In genomic region chr1:40929145-40929544, GRCh38 we compare ENCODE assay signal across 19 cellular contexts. TPM values are rescaled to one million over a fixed set of nuclear protein-coding genes. Genes with fewer than 3 reads are reported as not detected.
DNase-seq lines count a peak whose midpoint lies in the region; ATAC-seq, FAIRE-seq and TF ChIP-seq lines count a peak whose summit lies in the region.
"Had no signal": no experiment of that assay in that cellular context is flagged by ENCODE, and none has a peak within 500 bp of the region (broad histone marks: within the 10 kb centered on the region; RNA-seq: fewer than 3 reads in every experiment).

No MANE protein-coding gene starts in this region.

- BruUV-seq in IMR-90 (replicated peaks; lab: Mats Ljungman, UMichigan) (no TSS peak), K562 (replicated peaks; lab: Mats Ljungman, UMichigan) (TSS peak; percentile 72)

- H4K5ac ChIP-seq in IMR-90 (ENCODE audit: low read depth, low read length) = no peak overlapping the region

- H4K91ac ChIP-seq in IMR-90 (ENCODE audit: insufficient read depth, low read depth, low read length) (no peak overlapping the region), trophoblast cell (ENCODE audit: low read depth, low read length) (no peak overlapping the region)

- H3K9me3 Mint-ChIP-seq in mesothelial cell of epicardium = no peaks in the 10 kb centered on the region
- H3K9me3 Mint-ChIP-seq: CD8-positive, alpha-beta memory T cell; HFFc6 had no signal

- no peak overlapping the region for H2BK5ac ChIP-seq in IMR-90 (ENCODE audit: low read depth, low read length, poor library complexity, severe bottlenecking)
- no peak overlapping the region for H2BK5ac ChIP-seq in trophoblast cell (ENCODE audit: low read depth, low read length, poor library complexity)

- CTCF ChIA-PET in IMR-90 (lab: Yijun Ruan, JAX) (no interaction called here), K562 (lab: Yijun Ruan, JAX; ENCODE audit: low intra/inter-chr PET ratio) (no interaction called here)

- H3K27ac ChIP-seq in IMR-90 (ENCODE audit: insufficient read depth, low read length) = no peak overlapping the region
- no peak overlapping the region for H3K27ac ChIP-seq in K562 (ENCODE audit: extremely low read depth, low read depth, low read length)
- H3K27ac ChIP-seq in psoas muscle = no peak overlapping the region
- no peak overlapping the region for H3K27ac ChIP-seq in trophoblast cell (ENCODE audit: low read depth, low read length)
- H3K27ac ChIP-seq: HL-60 had no signal

- dilution Hi-C loops in IMR-90 (cut with HindIII; ENCODE audit: low sequenced_read_pairs, unreplicated experiment) = no loop called here

- H2AFZ ChIP-seq in IMR-90 (replicated peaks; ENCODE audit: low read length, poor library complexity) = no peak overlapping the region
- no peak overlapping the region for H2AFZ ChIP-seq in K562 (ENCODE audit: low read depth, low read length)
- no peak overlapping the region for H2AFZ ChIP-seq in trophoblast cell (ENCODE audit: insufficient read depth, low read length, poor library complexity)

- no peak for FAIRE-seq in K562 (lab: Jason Lieb, UNC)
- FAIRE-seq: G401.6, H54 had no signal

- peaks cover 14% of the 10 kb centered on the region for H3K4me1 Mint-ChIP-seq in mesothelial cell of epicardium
- H3K4me1 Mint-ChIP-seq: CD8-positive, alpha-beta memory T cell had no signal

- H2AK5ac ChIP-seq in IMR-90 (ENCODE audit: low read depth, low read length) (no peak overlapping the region), trophoblast cell (ENCODE audit: low read length) (no peak overlapping the region)

- no peak overlapping the region for H3K27ac Mint-ChIP-seq in mesothelial cell of epicardium
- H3K27ac Mint-ChIP-seq: CD8-positive, alpha-beta memory T cell; HFFc6 had no signal

- no peak for TF ChIP-seq RAD21 in IMR-90 (IDR thresholded peaks at IDR 0.05; ENCODE audit: low read length)
- TF ChIP-seq RAD21 in K562 (CRISPR knock-in tag; conservative IDR thresholded peaks at IDR 0.05 in 1 of 2, IDR thresholded peaks at IDR 0.05 in 1 of 2) = no peak

- intact Hi-C loops in IMR-90 (cut with micrococcal nuclease) (no loop called here), K562 (cut with micrococcal nuclease) (no loop called here), psoas muscle (cut with DNase I) (no loop called here)

- H3K23ac ChIP-seq in IMR-90 (ENCODE audit: low read depth, low read length) (no peak overlapping the region), trophoblast cell (ENCODE audit: low read length) (no peak overlapping the region)

- TF ChIP-seq CTCF in IMR-90 (conservative IDR thresholded peaks at IDR 0.05; ENCODE audit: low read depth, low read length) (no peak), K562 (IDR thresholded peaks at IDR 0.05 in 2 of 3, conservative IDR thresholded peaks at IDR 0.05 in 1 of 3; ENCODE audit: insufficient read depth in 2 of 3, low read depth in 1 of 3, low read length in 3 of 3) (no peak), fibroblast of villous mesenchyme (IDR thresholded peaks at IDR 0.05; ENCODE audit: insufficient read depth, low read depth, low read length) (no peak), mesothelial cell of epicardium (IDR thresholded peaks at IDR 0.05; ENCODE audit: unreplicated experiment) (no peak), psoas muscle (IDR thresholded peaks at IDR 0.05) (no peak)

- no peak for ATAC-seq in IMR-90 (ENCODE audit: low read depth)
- no peak for ATAC-seq in K562
- no peak for ATAC-seq in psoas muscle

- no peak overlapping the region for H2BK120ac ChIP-seq in IMR-90 (ENCODE audit: low read depth, low read length)
- H2BK120ac ChIP-seq in trophoblast cell (ENCODE audit: insufficient read depth, low read length, poor library complexity) = no peak overlapping the region

- no peak for TF ChIP-seq EP300 in K562 (IDR thresholded peaks at IDR 0.05; ENCODE audit: low read length)

- H3K36me3 ChIP-seq in IMR-90 (ENCODE audit: control insufficient read depth, insufficient read depth, low read length) (no peaks in the 10 kb centered on the region), K562 (ENCODE audit: control insufficient read depth, insufficient read depth, low read length) (no peaks in the 10 kb centered on the region), psoas muscle (ENCODE audit: insufficient read depth in 1 of 2, low read depth in 1 of 2) (no peaks in the 10 kb centered on the region), trophoblast cell (ENCODE audit: control insufficient read depth in 1 of 2, insufficient read depth in 2 of 2, low read length in 2 of 2) (no peaks in the 10 kb centered on the region)

- POLR2A ChIA-PET in IMR-90 (lab: Charles Lee; ENCODE audit: unreplicated experiment) (no interaction called here), K562 (lab: Yijun Ruan, JAX) (interaction anchor here (2.9 kb wide), 1 partner anchor 11 kb away, joined by 14 read pairs; no protein-coding TSS in a partner anchor)

- TF ChIP-seq POLR2A in IMR-90 (IDR thresholded peaks at IDR 0.05; ENCODE audit: low read depth, low read length) (no peak), K562 (conservative IDR thresholded peaks at IDR 0.05) (no peak)

- H2BK12ac ChIP-seq in trophoblast cell (ENCODE audit: low read length) = no peak overlapping the region

- H3K4me2 ChIP-seq in IMR-90 (ENCODE audit: low read depth, low read length) (no peak overlapping the region), K562 (ENCODE audit: insufficient read depth, low read length) (no peak overlapping the region), trophoblast cell (ENCODE audit: low read length) (no peak overlapping the region)

- H3K4me1 ChIP-seq in IMR-90 (ENCODE audit: control insufficient read depth, insufficient read depth, low read length) (no peaks in the 10 kb centered on the region; the same call in 1 of the 2 replicates), K562 (replicated peaks in 1 of 2; ENCODE audit: control insufficient read depth in 2 of 2, insufficient read depth in 2 of 2, low read length in 2 of 2) (peaks cover 0 to 3% of the 10 kb centered on the region in 2 experiments; a peak in 1 of 5 replicates), psoas muscle (no peaks in the 10 kb centered on the region), trophoblast cell (ENCODE audit: control insufficient read depth in 1 of 2, insufficient read depth in 2 of 2, low read length in 2 of 2) (peaks cover 3 to 8% of the 10 kb centered on the region in 2 experiments)

- H3K18ac ChIP-seq in IMR-90 (ENCODE audit: low read depth, low read length) = no peak overlapping the region
- no peak overlapping the region for H3K18ac ChIP-seq in trophoblast cell (ENCODE audit: low read length)

- H3K9me1 ChIP-seq in IMR-90 (ENCODE audit: insufficient read depth, low read length) (no peaks in the 10 kb centered on the region), K562 (ENCODE audit: control insufficient read depth, insufficient read depth, low read length) (no peaks in the 10 kb centered on the region)

- H3K79me1 ChIP-seq in IMR-90 (ENCODE audit: low read depth in 1 of 2, low read length in 2 of 2) (no peaks in the 10 kb centered on the region), trophoblast cell (ENCODE audit: low read length) (no peaks in the 10 kb centered on the region)

- H3K36me3 Mint-ChIP-seq in mesothelial cell of epicardium = no peaks in the 10 kb centered on the region
- H3K36me3 Mint-ChIP-seq: CD8-positive, alpha-beta memory T cell had no signal

- H2AK9ac ChIP-seq in IMR-90 (replicated peaks; ENCODE audit: low read depth, low read length, poor library complexity) = no peak overlapping the region

- H3K9ac ChIP-seq in IMR-90 (ENCODE audit: low read depth, low read length) (no peak overlapping the region), K562 (ENCODE audit: insufficient read depth in 1 of 2, low read depth in 2 of 2, low read length in 2 of 2) (no peak overlapping the region), trophoblast cell (ENCODE audit: low read length) (no peak overlapping the region)

- H2BK15ac ChIP-seq in IMR-90 (ENCODE audit: low read depth, low read length) = no peak overlapping the region

- peak; percentile 33 for DNase-seq in EH (ENCODE audit: low read depth)
- peak; percentile 51 for DNase-seq in IMR-90
- DNase-seq in K562 (ENCODE audit: extremely low read depth in 1 of 4, low spot score in 3 of 4) = no peak
- peak; percentile 22 for DNase-seq in fibroblast of villous mesenchyme (ENCODE audit: low read depth)
- no peak for DNase-seq in mesothelial cell of epicardium (ENCODE audit: low spot score in 2 of 2, unreplicated experiment in 2 of 2)
- no peak for DNase-seq in NCI-H2107 treated with DMSO at 0.1 percent for 48 hours (lab: John Stamatoyannopoulos, UW; ENCODE audit: unreplicated experiment)
- no peak for DNase-seq in psoas muscle
- no peak for DNase-seq in trophoblast cell
- DNase-seq: C1 segment of cervical spinal cord; CD8-positive, alpha-beta memory T cell; DMS79 treated with DMSO at 0.1 percent for 48 hours; HFFc6; NCI-H1417; NCI-H187; NCI-H226; NCI-H524 had no signal

- no peak overlapping the region for H3K56ac ChIP-seq in IMR-90 (ENCODE audit: extremely low read depth, insufficient read depth, low read length)

- no peak overlapping the region for H2BK20ac ChIP-seq in IMR-90 (ENCODE audit: low read depth, low read length)

- no peaks in the 10 kb centered on the region; the same call in 1 of the 2 replicates for H3K27me3 ChIP-seq in IMR-90 (ENCODE audit: control insufficient read depth, insufficient read depth, low read length)
- H3K27me3 ChIP-seq in K562 (ENCODE audit: control insufficient read depth in 2 of 2, insufficient read depth in 2 of 2, low read length in 2 of 2) = peaks cover 0 to 2% of the 10 kb centered on the region in 2 experiments; a peak in 2 of 5 replicates
- H3K27me3 ChIP-seq in psoas muscle (ENCODE audit: insufficient read depth in 3 of 3, low read length in 2 of 3) = no peaks in the 10 kb centered on the region
- H3K27me3 ChIP-seq in trophoblast cell (ENCODE audit: insufficient read depth, low read length) = no peaks in the 10 kb centered on the region

- H4K12ac ChIP-seq in trophoblast cell (ENCODE audit: low read depth, low read length) = no peak overlapping the region

- H3K79me2 ChIP-seq in K562 (ENCODE audit: control insufficient read depth, insufficient read depth, low read length) = no peaks in the 10 kb centered on the region
- H3K79me2 ChIP-seq in trophoblast cell (ENCODE audit: control insufficient read depth, insufficient read depth, low read length, poor library complexity) = no peaks in the 10 kb centered on the region

- no peak overlapping the region for H3K14ac ChIP-seq in IMR-90 (replicated peaks; ENCODE audit: low read depth, low read length)
- no peak overlapping the region for H3K14ac ChIP-seq in trophoblast cell (ENCODE audit: low read length)

- no CpG with 5 or more reads among the region's 1 CpG for WGBS in IMR-90 (ENCODE audit: extremely low coverage in 2 of 2, insufficient read length in 1 of 2), 2 experiments
- 8% methylated on average over 1 of the region's 1 CpG for WGBS in K562 (ENCODE audit: insufficient coverage, low coverage, missing lambda C conversion rate)
- WGBS in psoas muscle, 3 donors = 83 to 88% (median 85%) methylated on average over 1 of the region's 1 CpG
- no CpG with 5 or more reads among the region's 1 CpG for WGBS in trophoblast cell (ENCODE audit: extremely low coverage, insufficient coverage, insufficient read length)

- H4K20me1 ChIP-seq in IMR-90 (ENCODE audit: insufficient read depth, low read length) (no peaks in the 10 kb centered on the region), K562 (replicated peaks; ENCODE audit: control insufficient read depth, insufficient read depth, low read length) (no peaks in the 10 kb centered on the region)

- H3K4ac ChIP-seq in IMR-90 (ENCODE audit: low read depth, low read length) (no peak overlapping the region), trophoblast cell (ENCODE audit: low read depth, low read length) (no peak overlapping the region)

- H4K8ac ChIP-seq in IMR-90 (ENCODE audit: low read depth in 2 of 2, low read length in 2 of 2) = no peak overlapping the region
- no peak overlapping the region for H4K8ac ChIP-seq in trophoblast cell (ENCODE audit: low read depth, low read length)

- no peak overlapping the region for H3K4me3 Mint-ChIP-seq in mesothelial cell of epicardium
- H3K4me3 Mint-ChIP-seq: CD8-positive, alpha-beta memory T cell; HFFc6 had no signal

- H3K9me3 ChIP-seq in IMR-90 (ENCODE audit: control insufficient read depth, insufficient read depth, low read length) = no peaks in the 10 kb centered on the region
- no peaks in the 10 kb centered on the region for H3K9me3 ChIP-seq in K562 (replicated peaks; ENCODE audit: control insufficient read depth, insufficient read depth, low read depth, low read length)
- H3K9me3 ChIP-seq in psoas muscle = no peaks in the 10 kb centered on the region
- no peaks in the 10 kb centered on the region for H3K9me3 ChIP-seq in trophoblast cell (ENCODE audit: insufficient read depth, low read depth, low read length)

- in situ Hi-C loops in IMR-90 (cut with MboI; ENCODE audit: low sequenced_read_pairs) = no loop called here
- in situ Hi-C loops in K562 (cut with MboI) = no loop called here

- H3K4me3 ChIP-seq in IMR-90 (ENCODE audit: insufficient read depth, low read depth, low read length) (no peak overlapping the region), K562 (no peak overlapping the region), fibroblast of villous mesenchyme (ENCODE audit: low read depth, low read length) (no peak overlapping the region), psoas muscle (no peak overlapping the region), trophoblast cell (ENCODE audit: low read depth, low read length) (no peak overlapping the region)

- no peaks in the 10 kb centered on the region for H3K27me3 Mint-ChIP-seq in mesothelial cell of epicardium (ENCODE audit: low read depth)

RNA-seq across cellular contexts. Expression of gene CTPS1, which starts 50.4 kb away (rescaled TPM):
- total RNA-seq in IMR-90 (2012; rRNA removed) (41.0 and 45.5 TPM in 2 replicates), K562 (2014; rRNA removed) (87.7 and 103 TPM in 2 replicates), K562 (2014; rRNA removed; fragmentation: Illumina TruSeq; extraction: Trizol) (93.9 and 99.0 TPM in 2 replicates), K562 (2015; rRNA removed; fragmentation: Illumina TruSeq; extraction: Trizol) (101 and 103 TPM in 2 replicates), K562 (2021) (106 and 113 TPM in 2 replicates), fibroblast of villous mesenchyme (42.3 and 48.0 TPM in 2 replicates), mesothelial cell of epicardium (41.6 to 42.9 TPM (median 41.8 TPM) in 3 replicates), psoas muscle (10 to 100 TPM in 3 of 4 donors, 1 to 10 TPM in 1; 8.0 to 26.1 (median 22.7) TPM)
- polyA plus RNA-seq in IMR-90 (2012; rRNA removed) (40.4 and 43.2 TPM in 2 replicates), K562 (2011; rRNA removed) (44.0 and 44.4 TPM in 2 replicates), K562 (2014; fragmentation: Illumina TruSeq; extraction: Trizol) (152 and 164 TPM in 2 replicates), K562 (2014; fragmentation: Nextera tagmentation; extraction: Ambion mirVana) (10 to 100 TPM; 71.5 to 72.2 TPM), K562 (2014; rRNA removed) (70.6 and 88.0 TPM in 2 replicates), psoas muscle (10 to 100 TPM; 14.7 to 43.5 (median 14.9) TPM)
- polyA plus RNA-seq in IMR-90 (2012; cell fraction: cytosol; rRNA removed) = 11.2 and 42.3 TPM in 2 replicates
- 23.0 and 58.3 TPM in 2 replicates for polyA plus RNA-seq in IMR-90 (2012; cell fraction: nucleus; rRNA removed; ENCODE audit: low replicate concordance)
- 238 and 252 TPM in 2 replicates for total RNA-seq in K562 (2011; cell fraction: chromatin; rRNA removed; ENCODE audit: low replicate concordance)
- total RNA-seq in K562 (2011; cell fraction: nucleolus; rRNA removed) = 123 and 132 TPM in 2 replicates
- 153 and 182 TPM in 2 replicates for total RNA-seq in K562 (2011; cell fraction: nucleoplasm; rRNA removed)
- 23.4 and 35.2 TPM in 2 replicates for polyA plus RNA-seq in K562 (2011; cell fraction: cytosol; rRNA removed)
- polyA plus RNA-seq in K562 (2011; cell fraction: nucleus; rRNA removed) = 165 and 227 TPM in 2 replicates
- 58.1 and 83.7 TPM in 2 replicates for polyA plus RNA-seq in K562 (2012)
- polyA minus RNA-seq in K562 (2011; rRNA and poly(A)+ RNA removed) = 90.7 and 96.2 TPM in 2 replicates
- 36.2 and 42.9 TPM in 2 replicates for polyA minus RNA-seq in K562 (2011; cell fraction: cytosol; rRNA and poly(A)+ RNA removed)
- polyA minus RNA-seq in K562 (2011; cell fraction: nucleus; rRNA and poly(A)+ RNA removed) = 78.6 and 121 TPM in 2 replicates
- polyA plus RNA-seq in trophoblast cell (2013) = 47.2 and 52.9 TPM in 2 replicates

Comparison
In these comparisons a context has a peak if more than half of its experiments do, and no peak if none do; other contexts are left out.
1. DNase-seq: peak in EH (single experiment), IMR-90 (single experiment) and fibroblast of villous mesenchyme (single experiment); none in K562 (0 of 4), mesothelial cell of epicardium (0 of 2), NCI-H2107 treated with DMSO at 0.1 percent for 48 hours (single experiment), psoas muscle (0 of 2) and trophoblast cell (0 of 2).